22 cellular contexts compared by ENCODE assay signal in the genomic region with DNA sequence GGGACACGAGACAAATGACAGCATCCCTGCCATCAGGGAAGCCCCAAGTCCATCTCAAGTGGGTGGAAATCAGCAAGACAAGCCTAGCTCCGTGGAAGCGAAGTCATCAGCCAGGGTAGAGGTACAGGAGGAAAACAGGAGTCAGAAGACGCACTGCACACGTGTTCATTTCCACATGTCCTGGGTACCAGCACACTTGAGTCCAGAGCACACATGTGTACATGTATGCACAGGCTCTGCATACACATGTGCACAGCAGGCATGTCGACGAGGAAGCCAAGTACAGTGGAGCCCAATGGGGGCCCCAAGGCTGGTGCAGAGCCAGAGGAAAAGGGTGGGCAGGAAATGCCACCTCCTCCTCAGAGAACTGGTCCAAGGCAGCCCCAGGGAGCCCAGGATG.
"Had no signal": no experiment of that assay in that cellular context is flagged by ENCODE, and none has a peak within 500 bp of the region (broad histone marks: within the 10 kb centered on the region; RNA-seq: fewer than 3 reads in every experiment).

No MANE protein-coding gene starts in this region.

- H3K27ac ChIP-seq: VCaP had no signal

- H3K27me3 ChIP-seq: MG63 had no signal

- H3K9me3 ChIP-seq: MG63 had no signal

- H3K36me3 ChIP-seq: MG63 had no signal

- ATAC-seq: activated CD4-positive, CD25-positive, alpha-beta regulatory T cell treated with anti-CD3 and anti-CD28 coated beads, Interleukin-2, amount 50 U/mL, for 24 hours; activated CD8-positive, alpha-beta T cell treated with anti-CD3 and anti-CD28 coated beads for 36 hours; activated T-cell treated with anti-CD3 and anti-CD28 coated beads, Interleukin-2, amount 50 U/mL, for 72 hours; PC-3 had no signal

- H3K27me3 Mint-ChIP-seq: activated CD8-positive, alpha-beta T cell treated with anti-CD3 and anti-CD28 coated beads for 36 hours; activated naive CD4-positive, alpha-beta T cell treated with anti-CD3 and anti-CD28 coated beads, Interleukin-2, amount 10 ng/mL, durations not matched to agents 7 days and 5 days; activated naive CD8-positive, alpha-beta T cell treated with anti-CD3 and anti-CD28 coated beads for 36 hours had no signal

- H3K4me3 ChIP-seq: MG63 had no signal

- DNase-seq: activated CD4-positive, alpha-beta T cell treated with anti-CD3 and anti-CD28 coated beads for 4 hours; activated CD8-positive, alpha-beta memory T cell treated with anti-CD3 and anti-CD28 coated beads, Interleukin-2, amount 50 U/mL, for 4 hours; activated CD8-positive, alpha-beta T cell treated with anti-CD3 and anti-CD28 coated beads for 36 hours; activated gamma-delta T cell treated with Interleukin-2 at 50 U/mL for 16 hours; activated naive CD4-positive, alpha-beta T cell treated with anti-CD3 and anti-CD28 coated beads, Interleukin-2, amount 10 ng/mL, durations not matched to agents 7 days and 5 days; activated naive CD8-positive, alpha-beta T cell treated with anti-CD3 and anti-CD28 coated beads for 36 hours; activated T-cell treated with anti-CD3 and anti-CD28 coated beads, Interleukin-2, amount 50 U/mL, for 72 hours; caudate nucleus; MG63; MV-4-11; NCI-H1092 treated with DMSO at 0.1 percent for 48 hours; NCI-H1436 treated with DMSO at 0.1 percent for 48 hours; NCI-H187 treated with DMSO at 0.1 percent for 48 hours; NCI-H2081 treated with DMSO at 0.1 percent for 48 hours; NCI-H446; NCI-H524; PC-3; SHP77 treated with DMSO at 0.1 percent for 48 hours; T-helper 1 cell had no signal

- H3K36me3 Mint-ChIP-seq: activated naive CD4-positive, alpha-beta T cell treated with anti-CD3 and anti-CD28 coated beads, Interleukin-2, amount 10 ng/mL, durations not matched to agents 7 days and 5 days; activated naive CD8-positive, alpha-beta T cell treated with anti-CD3 and anti-CD28 coated beads for 36 hours had no signal

- H3K9me3 Mint-ChIP-seq: activated CD8-positive, alpha-beta T cell treated with anti-CD3 and anti-CD28 coated beads for 36 hours; activated naive CD4-positive, alpha-beta T cell treated with anti-CD3 and anti-CD28 coated beads, Interleukin-2, amount 10 ng/mL, durations not matched to agents 7 days and 5 days; activated naive CD8-positive, alpha-beta T cell treated with anti-CD3 and anti-CD28 coated beads for 36 hours; activated T-cell treated with anti-CD3 and anti-CD28 coated beads, Interleukin-2, amount 50 U/mL, for 72 hours; activated T-helper 2 cell treated with anti-CD3 and anti-CD28 coated beads, Interferon-gamma antibody, Interleukin-2, Interleukin-4, amounts not matched to agents 10 μg/mL and 5 μg/mL and 100 μg/mL, durations not matched to agents 14 hours and 24 hours and 36 hours had no signal

- H3K4me1 Mint-ChIP-seq: activated naive CD4-positive, alpha-beta T cell treated with anti-CD3 and anti-CD28 coated beads, Interleukin-2, amount 10 ng/mL, durations not matched to agents 7 days and 5 days; activated naive CD8-positive, alpha-beta T cell treated with anti-CD3 and anti-CD28 coated beads for 36 hours had no signal

- H3K4me3 Mint-ChIP-seq: activated CD8-positive, alpha-beta T cell treated with anti-CD3 and anti-CD28 coated beads for 36 hours; activated naive CD4-positive, alpha-beta T cell treated with anti-CD3 and anti-CD28 coated beads, Interleukin-2, amount 10 ng/mL, durations not matched to agents 7 days and 5 days; activated naive CD8-positive, alpha-beta T cell treated with anti-CD3 and anti-CD28 coated beads for 36 hours; activated T-cell treated with anti-CD3 and anti-CD28 coated beads, Interleukin-2, amount 50 U/mL, for 72 hours had no signal

- H3K27ac Mint-ChIP-seq: activated CD8-positive, alpha-beta T cell treated with anti-CD3 and anti-CD28 coated beads for 36 hours; activated naive CD4-positive, alpha-beta T cell treated with anti-CD3 and anti-CD28 coated beads, Interleukin-2, amount 10 ng/mL, durations not matched to agents 7 days and 5 days; activated naive CD8-positive, alpha-beta T cell treated with anti-CD3 and anti-CD28 coated beads for 36 hours; activated T-cell treated with anti-CD3 and anti-CD28 coated beads, Interleukin-2, amount 50 U/mL, for 72 hours; activated T-helper 2 cell treated with anti-CD3 and anti-CD28 coated beads, Interferon-gamma antibody, Interleukin-2, Interleukin-4, amounts not matched to agents 10 μg/mL and 5 μg/mL and 100 μg/mL, durations not matched to agents 14 hours and 24 hours and 36 hours had no signal
